In the genomic region with DNA sequence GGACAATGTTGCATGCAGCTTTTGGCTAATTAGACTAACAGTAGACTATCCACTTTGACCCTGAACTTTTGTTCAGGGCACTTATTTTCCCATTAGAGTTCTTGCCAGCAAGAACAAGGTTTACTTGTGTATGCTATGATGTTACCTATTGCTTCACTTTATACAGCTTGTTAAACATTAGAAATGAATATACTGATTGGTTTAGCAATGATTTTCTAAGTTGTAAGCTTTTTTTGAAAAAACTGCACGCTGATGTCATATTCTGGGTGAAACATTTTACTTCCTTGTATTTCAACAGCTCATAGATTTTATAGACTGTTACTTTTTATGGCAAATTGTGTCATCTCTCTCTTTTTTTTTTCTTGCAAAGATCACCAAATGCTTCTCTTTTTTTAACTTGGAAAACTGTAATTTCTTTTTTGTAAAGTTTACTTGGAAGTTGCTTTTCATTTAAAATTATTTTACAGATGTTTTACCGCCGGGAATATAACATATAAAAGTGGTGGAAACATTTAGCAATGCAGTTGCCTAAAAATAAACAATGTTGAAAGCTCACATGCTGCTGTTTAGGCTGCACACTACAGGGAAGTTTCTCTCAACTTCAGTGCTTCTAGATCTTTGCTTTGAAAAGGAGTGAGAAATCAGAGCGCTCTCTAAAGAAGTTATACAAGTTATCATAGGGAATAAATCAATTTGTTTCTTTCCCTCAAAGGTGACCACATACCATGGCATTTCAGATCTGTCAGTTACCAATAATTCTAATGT, we compare ENCODE assay signal across 14 cellular contexts.
A peak's percentile ranks its signal among the peaks of the same experiment; 100 is the strongest.
DNase-seq lines count a peak whose midpoint lies in the region; ATAC-seq and TF ChIP-seq lines count a peak whose summit lies in the region.
"Had no signal": no experiment of that assay in that cellular context is flagged by ENCODE, and none has a peak within 500 bp of the region (broad histone marks: within the 10 kb centered on the region; RNA-seq: fewer than 3 reads in every experiment).

No MANE protein-coding gene starts in this region.

- TF ChIP-seq CTCF in HEK293 (tag by site-specific recombination; IDR thresholded peaks at IDR 0.05) (no peak), fibroblast of pulmonary artery (IDR thresholded peaks at IDR 0.05; ENCODE audit: low read length, missing control alignments) (no peak), psoas muscle (IDR thresholded peaks at IDR 0.05) (no peak)

- ATAC-seq in psoas muscle = peak in 3 of 4 donors; percentile 43 to 48 (median 43)
- no peak for ATAC-seq in naive thymus-derived CD8-positive, alpha-beta T cell
- ATAC-seq in HG03469 (IDR thresholded peaks at IDR 0.05; ENCODE audit: unreplicated experiment) = no peak
- ATAC-seq in HG03095 (IDR thresholded peaks at IDR 0.05; ENCODE audit: unreplicated experiment) = no peak

- peak; percentile 76 for DNase-seq in SIG-M5 treated with dmso at 0.1 percent for 504 hours (lab: John Stamatoyannopoulos, UW; ENCODE audit: unreplicated experiment)
- DNase-seq in fibroblast of pulmonary artery (ENCODE audit: low read depth) = peak; percentile 45
- DNase-seq in psoas muscle = no peak
- no peak for DNase-seq in naive thymus-derived CD8-positive, alpha-beta T cell
- no peak for DNase-seq in HUDEP-2 (lab: John Stamatoyannopoulos, UW; ENCODE audit: unreplicated experiment in 76 of 76)
- DNase-seq: activated B cell treated with CpG ODN at 0.5 μM for 24 hours, cerebellar nuclear complex, GOT3, NCI-H2029 treated with DMSO at 0.1 percent for 48 hours had no signal

- H3K4me3 ChIP-seq in HEK293 (ENCODE audit: low read depth, low read length) = no peak overlapping the region
- H3K4me3 ChIP-seq in fibroblast of pulmonary artery (replicated peaks; ENCODE audit: low read depth, low read length) = no peak overlapping the region
- H3K4me3 ChIP-seq in psoas muscle = peak overlapping the region; percentile 58
- H3K4me3 ChIP-seq: BLaER1 treated with 17β-estradiol and CSF1 and Interleukin-3, amounts not matched to agents 10 nM and 100 nM had no signal

- H3K36me3 ChIP-seq in HEK293 (ENCODE audit: control insufficient read depth in 2 of 2, insufficient read depth in 1 of 2, low read length in 2 of 2) (no peaks in the 10 kb centered on the region), psoas muscle (ENCODE audit: insufficient read depth in 1 of 2, low read depth in 1 of 2) (no peaks in the 10 kb centered on the region)
- H3K36me3 ChIP-seq: BLaER1 treated with 17β-estradiol and CSF1 and Interleukin-3, amounts not matched to agents 10 nM and 100 nM had no signal

- POLR2A ChIA-PET in HEK293 (lab: Yijun Ruan, JAX) = no interaction called here
- POLR2A ChIA-PET in naive thymus-derived CD8-positive, alpha-beta T cell (lab: Charles Lee) = no interaction called here

- H3K27ac Mint-ChIP-seq in naive thymus-derived CD8-positive, alpha-beta T cell = no peak overlapping the region
- H3K27ac Mint-ChIP-seq: activated B cell treated with CpG ODN at 0.5 μM for 24 hours; activated naive CD8-positive, alpha-beta T cell had no signal

- H3K4me1 ChIP-seq in HEK293 (ENCODE audit: control insufficient read depth, insufficient read depth, low read length) (no peaks in the 10 kb centered on the region), psoas muscle (peaks cover 9% of the 10 kb centered on the region)

- H3K27me3 Mint-ChIP-seq in naive thymus-derived CD8-positive, alpha-beta T cell = peaks cover 3 to 9% (median 5%) of the 10 kb centered on the region in 5 donors
- H3K27me3 Mint-ChIP-seq: activated B cell treated with CpG ODN at 0.5 μM for 24 hours; activated naive CD8-positive, alpha-beta T cell had no signal

- H3K9me3 ChIP-seq in HEK293 (ENCODE audit: control insufficient read depth, insufficient read depth, low read depth, low read length) (no peaks in the 10 kb centered on the region), psoas muscle (no peaks in the 10 kb centered on the region)
- H3K9me3 ChIP-seq: BLaER1 treated with 17β-estradiol and CSF1 and Interleukin-3, amounts not matched to agents 10 nM and 100 nM had no signal

- peaks cover 0 to 3% (median 0%) of the 10 kb centered on the region in 3 donors for H3K27me3 ChIP-seq in psoas muscle (ENCODE audit: insufficient read depth in 3 of 3, low read length in 2 of 3)
- H3K27me3 ChIP-seq: BLaER1 treated with 17β-estradiol and CSF1 and Interleukin-3, amounts not matched to agents 10 nM and 100 nM had no signal

- H3K27ac ChIP-seq in HEK293 (ENCODE audit: extremely low read depth, low read depth, low read length) (no peak overlapping the region), psoas muscle (peak overlapping the region; percentile 70)

- CTCF ChIA-PET in HEK293 (lab: Yijun Ruan, JAX) = interaction anchor here (0.6 to 1.4 kb wide), 6 partner anchors 9 to 901 kb away, joined by 3 to 8 read pairs (median 4); no protein-coding TSS in a partner anchor

- H3K4me3 Mint-ChIP-seq in naive thymus-derived CD8-positive, alpha-beta T cell = no peak overlapping the region
- H3K4me3 Mint-ChIP-seq: activated B cell treated with CpG ODN at 0.5 μM for 24 hours; activated naive CD8-positive, alpha-beta T cell had no signal

- H3K9me3 Mint-ChIP-seq in naive thymus-derived CD8-positive, alpha-beta T cell = no peaks in the 10 kb centered on the region
- H3K9me3 Mint-ChIP-seq: activated B cell treated with CpG ODN at 0.5 μM for 24 hours had no signal

- H3K4me1 Mint-ChIP-seq in naive thymus-derived CD8-positive, alpha-beta T cell = no peaks in the 10 kb centered on the region
- H3K4me1 Mint-ChIP-seq: activated B cell treated with CpG ODN at 0.5 μM for 24 hours had no signal

- intact Hi-C loops in psoas muscle (cut with DNase I) = loop anchor here in 1 of 2 donors (1.0 to 10.0 kb wide), 4 partner anchors 35 to 215 kb away; a partner anchor contains a TSS

- H3K36me3 Mint-ChIP-seq in naive thymus-derived CD8-positive, alpha-beta T cell = no peaks in the 10 kb centered on the region
- H3K36me3 Mint-ChIP-seq: activated naive CD8-positive, alpha-beta T cell had no signal

- 19 to 38% (median 21%) methylated on average over 4 of the region's 4 CpGs for WGBS in psoas muscle, 3 donors

TF ChIP-seq in HEK293, 187 proteins besides CTCF, POLR2A, EP300 and RAD21 (continues in another document):
- TF ChIP-seq, protein P1, sequence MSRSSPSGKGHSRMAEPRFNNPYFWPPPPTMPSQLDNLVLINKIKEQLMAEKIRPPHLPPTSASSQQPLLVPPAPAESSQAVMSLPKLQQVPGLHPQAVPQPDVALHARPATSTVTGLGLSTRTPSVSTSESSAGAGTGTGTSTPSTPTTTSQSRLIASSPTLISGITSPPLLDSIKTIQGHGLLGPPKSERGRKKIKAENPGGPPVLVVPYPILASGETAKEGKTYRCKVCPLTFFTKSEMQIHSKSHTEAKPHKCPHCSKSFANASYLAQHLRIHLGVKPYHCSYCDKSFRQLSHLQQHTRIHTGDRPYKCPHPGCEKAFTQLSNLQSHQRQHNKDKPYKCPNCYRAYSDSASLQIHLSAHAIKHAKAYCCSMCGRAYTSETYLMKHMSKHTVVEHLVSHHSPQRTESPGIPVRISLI (tag by site-specific recombination; IDR thresholded peaks at IDR 0.05) = peak; percentile 96
- TF ChIP-seq ZBTB21 (tag by site-specific recombination; IDR thresholded peaks at IDR 0.05) = peak; percentile 52; the same call in 1 of the 2 replicates
- TF ChIP-seq KLF8 (tag by site-specific recombination; IDR thresholded peaks at IDR 0.05) = no peak
- no peak for TF ChIP-seq ZNF785 (tag by site-specific recombination; IDR thresholded peaks at IDR 0.05)
- TF ChIP-seq, protein P2, sequence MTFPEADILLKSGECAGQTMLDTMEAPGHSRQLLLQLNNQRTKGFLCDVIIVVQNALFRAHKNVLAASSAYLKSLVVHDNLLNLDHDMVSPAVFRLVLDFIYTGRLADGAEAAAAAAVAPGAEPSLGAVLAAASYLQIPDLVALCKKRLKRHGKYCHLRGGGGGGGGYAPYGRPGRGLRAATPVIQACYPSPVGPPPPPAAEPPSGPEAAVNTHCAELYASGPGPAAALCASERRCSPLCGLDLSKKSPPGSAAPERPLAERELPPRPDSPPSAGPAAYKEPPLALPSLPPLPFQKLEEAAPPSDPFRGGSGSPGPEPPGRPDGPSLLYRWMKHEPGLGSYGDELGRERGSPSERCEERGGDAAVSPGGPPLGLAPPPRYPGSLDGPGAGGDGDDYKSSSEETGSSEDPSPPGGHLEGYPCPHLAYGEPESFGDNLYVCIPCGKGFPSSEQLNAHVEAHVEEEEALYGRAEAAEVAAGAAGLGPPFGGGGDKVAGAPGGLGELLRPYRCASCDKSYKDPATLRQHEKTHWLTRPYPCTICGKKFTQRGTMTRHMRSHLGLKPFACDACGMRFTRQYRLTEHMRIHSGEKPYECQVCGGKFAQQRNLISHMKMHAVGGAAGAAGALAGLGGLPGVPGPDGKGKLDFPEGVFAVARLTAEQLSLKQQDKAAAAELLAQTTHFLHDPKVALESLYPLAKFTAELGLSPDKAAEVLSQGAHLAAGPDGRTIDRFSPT (tag by site-specific recombination; IDR thresholded peaks at IDR 0.05) = 0 out of 2 replicates have a peak, but pooled peaks have one; percentile 15
- TF ChIP-seq OVOL3 (tag by site-specific recombination; IDR thresholded peaks at IDR 0.05) = peak; percentile 75; the same call in 1 of the 2 replicates
- TF ChIP-seq ZNF621 (tag by site-specific recombination; IDR thresholded peaks at IDR 0.05) = no peak
- TF ChIP-seq, protein P3, sequence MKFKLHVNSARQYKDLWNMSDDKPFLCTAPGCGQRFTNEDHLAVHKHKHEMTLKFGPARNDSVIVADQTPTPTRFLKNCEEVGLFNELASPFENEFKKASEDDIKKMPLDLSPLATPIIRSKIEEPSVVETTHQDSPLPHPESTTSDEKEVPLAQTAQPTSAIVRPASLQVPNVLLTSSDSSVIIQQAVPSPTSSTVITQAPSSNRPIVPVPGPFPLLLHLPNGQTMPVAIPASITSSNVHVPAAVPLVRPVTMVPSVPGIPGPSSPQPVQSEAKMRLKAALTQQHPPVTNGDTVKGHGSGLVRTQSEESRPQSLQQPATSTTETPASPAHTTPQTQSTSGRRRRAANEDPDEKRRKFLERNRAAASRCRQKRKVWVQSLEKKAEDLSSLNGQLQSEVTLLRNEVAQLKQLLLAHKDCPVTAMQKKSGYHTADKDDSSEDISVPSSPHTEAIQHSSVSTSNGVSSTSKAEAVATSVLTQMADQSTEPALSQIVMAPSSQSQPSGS (tag by site-specific recombination; IDR thresholded peaks at IDR 0.05; ENCODE audit: low read depth) = peak; percentile 90
- TF ChIP-seq ZNF544 (tag by site-specific recombination; IDR thresholded peaks at IDR 0.05) = no peak

Comparison
In these comparisons a context has a peak if more than half of its experiments do, and no peak if none do; other contexts are left out.
1. DNase-seq: peak in SIG-M5 treated with dmso at 0.1 percent for 504 hours (single experiment) and fibroblast of pulmonary artery (single experiment); none in psoas muscle (0 of 2), naive thymus-derived CD8-positive, alpha-beta T cell (0 of 10) and HUDEP-2 (0 of 76).
2. ATAC-seq: peak in psoas muscle (3 of 4); none in naive thymus-derived CD8-positive, alpha-beta T cell (0 of 2), HG03469 (single experiment) and HG03095 (single experiment).